17 cellular contexts compared by ENCODE assay signal in genomic region chrY:21242793-21243192, GRCh38.
"Had no signal": no experiment of that assay in that cellular context is flagged by ENCODE, and none has a peak within 500 bp of the region (broad histone marks: within the 10 kb centered on the region; RNA-seq: fewer than 3 reads in every experiment).

No MANE protein-coding gene starts in this region.

- H3K27ac Mint-ChIP-seq: activated T-cell treated with anti-CD3 and anti-CD28 coated beads, Interleukin-2, amount 50 U/mL, for 24 hours; WTC11 had no signal

- H2AFZ ChIP-seq: parathyroid adenoma had no signal

- H3K4me1 ChIP-seq: gastrocnemius medialis, lower lobe of right lung, parathyroid adenoma, sigmoid colon, tibial nerve had no signal

- H3K9me3 ChIP-seq: gastrocnemius medialis, lower lobe of right lung, neutrophil, sigmoid colon, spleen, tibial nerve had no signal

- H3K4me3 ChIP-seq: gastrocnemius medialis, lower lobe of right lung, sigmoid colon, spleen, tibial nerve had no signal

- H3K36me3 ChIP-seq: gastrocnemius medialis, lower lobe of right lung, neutrophil, sigmoid colon, spleen, tibial nerve had no signal

- H3K79me2 ChIP-seq: parathyroid adenoma had no signal

- H3K27me3 Mint-ChIP-seq: activated T-cell treated with anti-CD3 and anti-CD28 coated beads, Interleukin-2, amount 50 U/mL, for 24 hours; natural killer cell treated with Interleukin-12 subunit alpha and Interleukin-12 subunit beta and Interleukin-15 and Interleukin-18, amount 100 ng/mL, for 72 hours had no signal

- H3K4me1 Mint-ChIP-seq: WTC11 had no signal

- H3K4me3 Mint-ChIP-seq: activated T-cell treated with anti-CD3 and anti-CD28 coated beads, Interleukin-2, amount 50 U/mL, for 24 hours; natural killer cell treated with Interleukin-12 subunit alpha and Interleukin-12 subunit beta and Interleukin-15 and Interleukin-18, amount 100 ng/mL, for 72 hours; WTC11 had no signal

- ATAC-seq: esophagus mucosa; gastrocnemius medialis; lower lobe of right lung; natural killer cell treated with Interleukin-12 subunit alpha and Interleukin-12 subunit beta and Interleukin-15 and Interleukin-18, amount 100 ng/mL, for 72 hours; WTC11 had no signal

- H3K9ac ChIP-seq: parathyroid adenoma had no signal

- H3K27ac ChIP-seq: gastrocnemius medialis, lower lobe of right lung, parathyroid adenoma, sigmoid colon, tibial nerve had no signal

- DNase-seq: activated CD4-positive, alpha-beta T cell treated with anti-CD3 and anti-CD28 coated beads, Interleukin-2, amount 50 U/mL, for 1 hour; activated gamma-delta T cell; activated T-cell treated with anti-CD3 and anti-CD28 coated beads, Interleukin-2, amount 50 U/mL, for 24 hours; effector CD4-positive, alpha-beta T cell; gastrocnemius medialis; head of caudate nucleus; lower lobe of right lung; sigmoid colon; spleen; stimulated activated CD4-positive, alpha-beta T cell treated with anti-CD3 and anti-CD28 coated beads, Interleukin-4, amount 100 ng/mL, for 4 hours; stimulated activated naive CD4-positive, alpha-beta T cell had no signal

- H3K9me3 Mint-ChIP-seq: activated T-cell treated with anti-CD3 and anti-CD28 coated beads, Interleukin-2, amount 50 U/mL, for 24 hours; natural killer cell treated with Interleukin-12 subunit alpha and Interleukin-12 subunit beta and Interleukin-15 and Interleukin-18, amount 100 ng/mL, for 72 hours had no signal

- H3K27me3 ChIP-seq: gastrocnemius medialis, neutrophil, sigmoid colon, spleen, tibial nerve had no signal
